Comparison of ENCODE assay signal across 11 cellular contexts in genomic region chr22:36406139-36406538, GRCh38.
DNase-seq lines count a peak whose midpoint lies in the region; ATAC-seq lines count a peak whose summit lies in the region.
"Had no signal": no experiment of that assay in that cellular context is flagged by ENCODE, and none has a peak within 500 bp of the region (broad histone marks: within the 10 kb centered on the region; RNA-seq: fewer than 3 reads in every experiment).

No MANE protein-coding gene starts in this region.

- no peaks in the 10 kb centered on the region for H3K36me3 Mint-ChIP-seq in stimulated activated naive CD8-positive, alpha-beta T cell treated with anti-CD3 and anti-CD28 coated beads, Interleukin-15, Interleukin-2, amounts not matched to agents 100 ng/mL and 50 ng/mL, for 24 hours (ENCODE audit: low read depth)
- peaks cover 4% of the 10 kb centered on the region for H3K36me3 Mint-ChIP-seq in central memory CD8-positive, alpha-beta T cell (ENCODE audit: insufficient read depth)

- ATAC-seq in stimulated activated naive CD8-positive, alpha-beta T cell treated with anti-CD3 and anti-CD28 coated beads, Interleukin-15, Interleukin-2, amounts not matched to agents 100 U/mL and 50 U/mL, for 24 hours = no peak
- ATAC-seq in central memory CD8-positive, alpha-beta T cell (replicated peaks; ENCODE audit: extremely low read depth, poor library complexity, severe bottlenecking) = peak; percentile 11
- ATAC-seq in GM21528 (IDR thresholded peaks at IDR 0.05; ENCODE audit: low FRiP score, unreplicated experiment) = no peak

- H3K27ac Mint-ChIP-seq in stimulated activated naive CD8-positive, alpha-beta T cell treated with anti-CD3 and anti-CD28 coated beads, Interleukin-15, Interleukin-2, amounts not matched to agents 100 ng/mL and 50 ng/mL, for 24 hours = peak overlapping the region; percentile 86
- H3K27ac Mint-ChIP-seq in central memory CD8-positive, alpha-beta T cell (ENCODE audit: low read depth) = peak overlapping the region; percentile 94

- DNase-seq in stimulated activated naive CD8-positive, alpha-beta T cell treated with anti-CD3 and anti-CD28 coated beads, Interleukin-15, Interleukin-2, amounts not matched to agents 100 U/mL and 50 U/mL, for 24 hours = no peak
- DNase-seq in RPMI8226 (peak; percentile 47), DMS 273 treated with DMSO at 0.1 percent for 48 hours (lab: John Stamatoyannopoulos, UW) (no peak), LoVo (ENCODE audit: low spot score) (no peak)
- DNase-seq in central memory CD8-positive, alpha-beta T cell (ENCODE audit: low spot score in 2 of 2) = no peak
- DNase-seq in stimulated activated CD8-positive, alpha-beta memory T cell treated with anti-CD3 and anti-CD28 coated beads, Interleukin-4, amount 100 ng/mL, for 48 hours = no peak
- DNase-seq: amniotic stem cell, BE2C, NCI-H187 had no signal

- no peak overlapping the region for H3K4me3 Mint-ChIP-seq in stimulated activated naive CD8-positive, alpha-beta T cell treated with anti-CD3 and anti-CD28 coated beads, Interleukin-15, Interleukin-2, amounts not matched to agents 100 ng/mL and 50 ng/mL, for 24 hours
- H3K4me3 Mint-ChIP-seq in central memory CD8-positive, alpha-beta T cell = peak overlapping the region; percentile 60

- no peaks in the 10 kb centered on the region for H3K27me3 Mint-ChIP-seq in stimulated activated naive CD8-positive, alpha-beta T cell treated with anti-CD3 and anti-CD28 coated beads, Interleukin-15, Interleukin-2, amounts not matched to agents 100 ng/mL and 50 ng/mL, for 24 hours
- H3K27me3 Mint-ChIP-seq in central memory CD8-positive, alpha-beta T cell = no peaks in the 10 kb centered on the region

- peaks cover 56% of the 10 kb centered on the region for H3K4me1 Mint-ChIP-seq in stimulated activated naive CD8-positive, alpha-beta T cell treated with anti-CD3 and anti-CD28 coated beads, Interleukin-15, Interleukin-2, amounts not matched to agents 100 ng/mL and 50 ng/mL, for 24 hours (ENCODE audit: low read depth)
- peaks cover 44% of the 10 kb centered on the region for H3K4me1 Mint-ChIP-seq in central memory CD8-positive, alpha-beta T cell

- no peaks in the 10 kb centered on the region for H3K9me3 Mint-ChIP-seq in stimulated activated naive CD8-positive, alpha-beta T cell treated with anti-CD3 and anti-CD28 coated beads, Interleukin-15, Interleukin-2, amounts not matched to agents 100 ng/mL and 50 ng/mL, for 24 hours
- H3K9me3 Mint-ChIP-seq in central memory CD8-positive, alpha-beta T cell = no peaks in the 10 kb centered on the region
